18 cellular contexts compared by ENCODE assay signal in the genomic region with DNA sequence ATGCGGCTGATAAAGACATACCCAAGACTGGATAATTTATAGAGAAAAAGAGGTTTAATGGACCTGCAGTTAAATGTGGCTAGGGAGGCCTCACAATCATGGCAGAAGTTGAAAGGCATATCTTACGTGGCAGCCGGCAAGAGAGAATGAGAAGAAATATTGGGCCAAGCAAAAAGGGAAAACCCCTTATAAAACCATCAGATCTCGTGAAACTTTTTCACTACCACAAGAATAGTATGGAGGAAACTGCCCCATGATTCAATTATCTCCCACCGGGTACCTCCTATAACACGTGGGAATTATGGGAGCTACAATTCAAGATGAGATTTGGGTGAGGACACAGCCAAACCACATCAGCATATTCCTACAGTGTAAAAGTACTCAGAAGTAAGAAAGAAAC.
"Had no signal": no experiment of that assay in that cellular context is flagged by ENCODE, and none has a peak within 500 bp of the region (broad histone marks: within the 10 kb centered on the region; RNA-seq: fewer than 3 reads in every experiment).

No MANE protein-coding gene starts in this region.

- H3K4me3 Mint-ChIP-seq: activated CD4-positive, alpha-beta T cell treated with anti-CD3 and anti-CD28 coated beads, Interleukin-2, amount 10 ng/mL, durations not matched to agents 7 days and 5 days; activated naive CD8-positive, alpha-beta T cell; activated T-cell treated with anti-CD3 and anti-CD28 coated beads, Interleukin-2, amount 50 U/mL, for 24 hours; endodermal cell; WTC11 had no signal

- H3K4me1 Mint-ChIP-seq: endodermal cell had no signal

- H3K27me3 ChIP-seq: breast epithelium, hepatocyte, tibial artery, vagina had no signal

- H3K4me3 ChIP-seq: breast epithelium, hepatocyte, lower lobe of right lung, tibial artery, vagina had no signal

- H3K9me3 Mint-ChIP-seq: activated CD4-positive, alpha-beta T cell treated with anti-CD3 and anti-CD28 coated beads, Interleukin-2, amount 10 ng/mL, durations not matched to agents 7 days and 5 days; activated T-cell treated with anti-CD3 and anti-CD28 coated beads, Interleukin-2, amount 50 U/mL, for 24 hours; WTC11 had no signal

- H3K9me3 ChIP-seq: breast epithelium, lower lobe of right lung, tibial artery, vagina had no signal

- H3K36me3 Mint-ChIP-seq: WTC11 had no signal

- H3K27me3 Mint-ChIP-seq: activated CD4-positive, alpha-beta T cell treated with anti-CD3 and anti-CD28 coated beads, Interleukin-2, amount 10 ng/mL, durations not matched to agents 7 days and 5 days; activated naive CD8-positive, alpha-beta T cell; activated T-cell treated with anti-CD3 and anti-CD28 coated beads, Interleukin-2, amount 50 U/mL, for 24 hours had no signal

- H3K4me1 ChIP-seq: breast epithelium, lower lobe of right lung, tibial artery, vagina had no signal

- H3K36me3 ChIP-seq: breast epithelium, lower lobe of right lung, tibial artery, vagina had no signal

- ATAC-seq: lower lobe of right lung, WTC11 had no signal

- H3K27ac ChIP-seq: breast epithelium, hepatocyte, lower lobe of right lung, tibial artery, vagina had no signal

- H3K27ac Mint-ChIP-seq: activated CD4-positive, alpha-beta T cell treated with anti-CD3 and anti-CD28 coated beads, Interleukin-2, amount 10 ng/mL, durations not matched to agents 7 days and 5 days; activated naive CD8-positive, alpha-beta T cell; activated T-cell treated with anti-CD3 and anti-CD28 coated beads, Interleukin-2, amount 50 U/mL, for 24 hours; endodermal cell; WTC11 had no signal

- DNase-seq: activated CD4-positive, alpha-beta T cell treated with anti-CD3 and anti-CD28 coated beads, Interleukin-2, amount 10 ng/mL, durations not matched to agents 7 days and 5 days; activated effector memory CD4-positive, alpha-beta T cell treated with anti-CD3 and anti-CD28 coated beads, Interleukin-2, amount 50 U/mL, for 16 hours; activated T-cell treated with anti-CD3 and anti-CD28 coated beads, Interleukin-2, amount 50 U/mL, for 24 hours; anterior cingulate cortex; dermis blood vessel endothelial cell; endodermal cell; kidney glomerular epithelial cell; lower lobe of right lung; midbrain; retina; stimulated activated CD4-positive, alpha-beta T cell treated with anti-CD3 and anti-CD28 coated beads, Interleukin-15, amount 100 ng/mL, for 24 hours; stimulated activated CD4-positive, alpha-beta T cell treated with anti-CD3 and anti-CD28 coated beads, Interleukin-4, amount 100 ng/mL, for 24 hours; tibial artery had no signal
